9 cellular contexts compared by ENCODE assay signal in genomic region chr2:177245010-177245422, GRCh38. TPM values are rescaled to one million over a fixed set of nuclear protein-coding genes. Genes with fewer than 3 reads are reported as not detected.
DNase-seq lines count a peak whose midpoint lies in the region; ATAC-seq and TF ChIP-seq lines count a peak whose summit lies in the region.
"Had no signal": no experiment of that assay in that cellular context is flagged by ENCODE, and none has a peak within 500 bp of the region (broad histone marks: within the 10 kb centered on the region; RNA-seq: fewer than 3 reads in every experiment).

No MANE protein-coding gene starts in this region.

- no peak for DNase-seq in activated CD4-positive, alpha-beta memory T cell treated with anti-CD3 and anti-CD28 coated beads for 36 hours
- DNase-seq in activated CD4-positive, alpha-beta memory T cell treated with anti-CD3 and anti-CD28 coated beads, Interleukin-2, amount 10 ng/mL, durations not matched to agents 7 days and 5 days = no peak
- DNase-seq in SW480 (ENCODE audit: low spot score) (peak; percentile 50), hepatic stellate cell (ENCODE audit: low spot score) (peak; percentile 84), thoracic aorta (ENCODE audit: low spot score) (no peak), suprapubic skin (ENCODE audit: low spot score in 2 of 2) (no peak), NCI-H1417 (lab: John Stamatoyannopoulos, UW) (no peak)

- peaks cover 80% of the 10 kb centered on the region for H3K4me1 Mint-ChIP-seq in activated CD4-positive, alpha-beta memory T cell treated with anti-CD3 and anti-CD28 coated beads for 36 hours (ENCODE audit: low read depth)
- peaks cover 72% of the 10 kb centered on the region for H3K4me1 Mint-ChIP-seq in activated CD4-positive, alpha-beta memory T cell treated with anti-CD3 and anti-CD28 coated beads, Interleukin-2, amount 10 ng/mL, durations not matched to agents 7 days and 5 days

- H3K27me3 Mint-ChIP-seq in activated CD4-positive, alpha-beta memory T cell treated with anti-CD3 and anti-CD28 coated beads for 36 hours = no peaks in the 10 kb centered on the region
- no peaks in the 10 kb centered on the region for H3K27me3 Mint-ChIP-seq in activated CD4-positive, alpha-beta memory T cell treated with anti-CD3 and anti-CD28 coated beads, Interleukin-2, amount 10 ng/mL, durations not matched to agents 7 days and 5 days

- no peak for TF ChIP-seq CTCF in thoracic aorta (IDR thresholded peaks at IDR 0.05)
- TF ChIP-seq CTCF in suprapubic skin (IDR thresholded peaks at IDR 0.05) = no peak

- H3K36me3 ChIP-seq in thoracic aorta (no peaks in the 10 kb centered on the region), suprapubic skin (peaks cover 6% of the 10 kb centered on the region)

- H3K4me3 ChIP-seq in thoracic aorta (peak overlapping the region; percentile 38), suprapubic skin (no peak overlapping the region)

- peak overlapping the region; percentile 62 to 97 for H3K27ac ChIP-seq in thoracic aorta
- no peak overlapping the region for H3K27ac ChIP-seq in suprapubic skin
- H3K27ac ChIP-seq: C4-2B had no signal

- H3K9me3 ChIP-seq in thoracic aorta (no peaks in the 10 kb centered on the region), suprapubic skin (no peaks in the 10 kb centered on the region)

- H3K9me3 Mint-ChIP-seq in activated CD4-positive, alpha-beta memory T cell treated with anti-CD3 and anti-CD28 coated beads for 36 hours = no peaks in the 10 kb centered on the region
- no peaks in the 10 kb centered on the region for H3K9me3 Mint-ChIP-seq in activated CD4-positive, alpha-beta memory T cell treated with anti-CD3 and anti-CD28 coated beads, Interleukin-2, amount 10 ng/mL, durations not matched to agents 7 days and 5 days

- POLR2A ChIA-PET in activated CD4-positive, alpha-beta memory T cell treated with anti-CD3 and anti-CD28 coated beads for 36 hours (lab: Charles Lee) = interaction anchor here (0.9 kb wide), 1 partner anchor 23 kb away, joined by 3 read pairs; no protein-coding TSS in a partner anchor
- POLR2A ChIA-PET in activated CD4-positive, alpha-beta memory T cell treated with anti-CD3 and anti-CD28 coated beads, Interleukin-2, amount 10 ng/mL, durations not matched to agents 7 days and 5 days (lab: Charles Lee) = interaction anchor here (2.3 kb wide), 1 partner anchor 18 kb away, joined by 7 read pairs; no protein-coding TSS in a partner anchor

- no peak overlapping the region for H3K4me3 Mint-ChIP-seq in activated CD4-positive, alpha-beta memory T cell treated with anti-CD3 and anti-CD28 coated beads for 36 hours
- no peak overlapping the region for H3K4me3 Mint-ChIP-seq in activated CD4-positive, alpha-beta memory T cell treated with anti-CD3 and anti-CD28 coated beads, Interleukin-2, amount 10 ng/mL, durations not matched to agents 7 days and 5 days

- CTCF ChIA-PET in activated CD4-positive, alpha-beta memory T cell treated with anti-CD3 and anti-CD28 coated beads for 36 hours (lab: Charles Lee) = interaction anchor here (1.3 kb wide), 1 partner anchor 19 kb away, joined by 4 read pairs; the partner anchor contains the start of gene NFE2L2
- CTCF ChIA-PET in activated CD4-positive, alpha-beta memory T cell treated with anti-CD3 and anti-CD28 coated beads, Interleukin-2, amount 10 ng/mL, durations not matched to agents 7 days and 5 days (lab: Charles Lee) = no interaction called here

- TF ChIP-seq EP300 in suprapubic skin (IDR thresholded peaks at IDR 0.05) = no peak

- H3K4me1 ChIP-seq in thoracic aorta (ENCODE audit: control insufficient read depth in 1 of 2, low read depth in 2 of 2) = peaks cover 82 to 90% of the 10 kb centered on the region in 2 donors
- H3K4me1 ChIP-seq in suprapubic skin = peaks cover 86% of the 10 kb centered on the region

- ATAC-seq in thoracic aorta (ENCODE audit: insufficient number of reproducible peaks, low FRiP score, low read depth) (peak; percentile 59), GM21528 (IDR thresholded peaks at IDR 0.05; ENCODE audit: low FRiP score, unreplicated experiment) (no peak)

- peaks cover 2% of the 10 kb centered on the region for H3K36me3 Mint-ChIP-seq in activated CD4-positive, alpha-beta memory T cell treated with anti-CD3 and anti-CD28 coated beads for 36 hours
- H3K36me3 Mint-ChIP-seq in activated CD4-positive, alpha-beta memory T cell treated with anti-CD3 and anti-CD28 coated beads, Interleukin-2, amount 10 ng/mL, durations not matched to agents 7 days and 5 days (ENCODE audit: low read depth) = peaks cover 38% of the 10 kb centered on the region

- 25% methylated on average over 4 of the region's 4 CpGs for WGBS in suprapubic skin

- intact Hi-C loops in activated CD4-positive, alpha-beta memory T cell treated with anti-CD3 and anti-CD28 coated beads for 36 hours (cut with micrococcal nuclease) = no loop called here

- TF ChIP-seq POLR2A in suprapubic skin (IDR thresholded peaks at IDR 0.05) = no peak

- H3K27ac Mint-ChIP-seq in activated CD4-positive, alpha-beta memory T cell treated with anti-CD3 and anti-CD28 coated beads for 36 hours = peak overlapping the region; percentile 83
- H3K27ac Mint-ChIP-seq in activated CD4-positive, alpha-beta memory T cell treated with anti-CD3 and anti-CD28 coated beads, Interleukin-2, amount 10 ng/mL, durations not matched to agents 7 days and 5 days = no peak overlapping the region

- H3K27me3 ChIP-seq in thoracic aorta (replicated peaks; ENCODE audit: insufficient read depth) (no peaks in the 10 kb centered on the region), suprapubic skin (no peaks in the 10 kb centered on the region)

RNA-seq across cellular contexts. Expression of gene NFE2L2, which starts 19.5 kb away (rescaled TPM):
- 10 to 100 TPM; 51.3 to 52.0 TPM for total RNA-seq in activated CD4-positive, alpha-beta memory T cell treated with anti-CD3 and anti-CD28 coated beads for 36 hours
- total RNA-seq in activated CD4-positive, alpha-beta memory T cell treated with anti-CD3 and anti-CD28 coated beads, Interleukin-2, amount 10 ng/mL, durations not matched to agents 7 days and 5 days = 10 to 100 TPM; 63.2 to 63.4 TPM
- 100 to 1,000 TPM in 1 of 2 donors, 10 to 100 TPM in 1; 64.3 to 155 TPM for total RNA-seq in thoracic aorta
- 100 to 1,000 TPM; 130 to 180 (median 160) TPM for total RNA-seq in suprapubic skin

RNA-seq across cellular contexts. Expression of gene HNRNPA3, which starts 32.4 kb away (rescaled TPM):
- 100 to 1,000 TPM; 303 to 311 TPM for total RNA-seq in activated CD4-positive, alpha-beta memory T cell treated with anti-CD3 and anti-CD28 coated beads for 36 hours
- total RNA-seq in activated CD4-positive, alpha-beta memory T cell treated with anti-CD3 and anti-CD28 coated beads, Interleukin-2, amount 10 ng/mL, durations not matched to agents 7 days and 5 days = 100 to 1,000 TPM; 309 to 312 TPM
- total RNA-seq in thoracic aorta (10 to 100 TPM; 60.1 to 98.4 TPM), suprapubic skin (10 to 100 TPM; 37.8 to 99.9 (median 43.8) TPM)

Comparison
In these comparisons a context has a peak if more than half of its experiments do, and no peak if none do; other contexts are left out.
1. DNase-seq: peak in SW480 (single experiment) and hepatic stellate cell (single experiment); none in activated CD4-positive, alpha-beta memory T cell treated with anti-CD3 and anti-CD28 coated beads for 36 hours (single experiment), activated CD4-positive, alpha-beta memory T cell treated with anti-CD3 and anti-CD28 coated beads, Interleukin-2, amount 10 ng/mL, durations not matched to agents 7 days and 5 days (single experiment), thoracic aorta (single experiment), suprapubic skin (0 of 2) and NCI-H1417 (0 of 3).